31 cellular contexts compared by ENCODE assay signal in genomic region chr7:137869260-137869659, GRCh38. TPM values are rescaled to one million over a fixed set of nuclear protein-coding genes. Genes with fewer than 3 reads are reported as not detected.
"Had no signal": no experiment of that assay in that cellular context is flagged by ENCODE, and none has a peak within 500 bp of the region (broad histone marks: within the 10 kb centered on the region; RNA-seq: fewer than 3 reads in every experiment).

No MANE protein-coding gene starts in this region.

- DNase-seq: activated B cell treated with CpG ODN at 0.5 μM for 24 hours; activated CD4-positive, alpha-beta memory T cell treated with anti-CD3 and anti-CD28 coated beads for 36 hours; activated CD4-positive, alpha-beta T cell treated with anti-CD3 and anti-CD28 coated beads for 4 hours; activated CD4-positive, alpha-beta T cell treated with anti-CD3 and anti-CD28 coated beads, Interleukin-2, amount 50 U/mL, for 1 hour; activated CD4-positive, CD25-positive, alpha-beta regulatory T cell treated with anti-CD3 and anti-CD28 coated beads, Interleukin-2, amount 50 U/mL, for 72 hours; activated CD8-positive, alpha-beta memory T cell treated with anti-CD3 and anti-CD28 coated beads, Interleukin-2, amount 50 U/mL, for 4 hours; activated gamma-delta T cell treated with Interleukin-2 at 50 U/mL for 16 hours; activated naive CD4-positive, alpha-beta T cell treated with anti-CD3 and anti-CD28 coated beads for 36 hours; activated T-cell treated with anti-CD3 and anti-CD28 coated beads for 4 hours; activated T-cell treated with anti-CD3 and anti-CD28 coated beads, Interleukin-2, amount 50 U/mL, for 4 hours; adrenal gland; body of pancreas; cerebellar nuclear complex; NCI-H1105; NCI-H1417 treated with DMSO at 0.1 percent for 48 hours; NCI-H1930; NCI-H2081 treated with DMSO at 0.1 percent for 48 hours; NCI-H226; NCI-H446 treated with DMSO at 0.1 percent for 48 hours; NCI-H524; NCI-H69; NCI-H82; Right ventricle myocardium superior; SW 1271; T-helper 1 cell; T-helper 2 cell; T-helper 9 cell had no signal

- H3K4me3 ChIP-seq: adrenal gland, body of pancreas, breast epithelium had no signal

- H3K27ac ChIP-seq: adrenal gland, body of pancreas, breast epithelium, VCaP had no signal

- H3K9me3 ChIP-seq: body of pancreas, breast epithelium had no signal

- H3K27me3 ChIP-seq: adrenal gland, body of pancreas, breast epithelium had no signal

- H3K4me1 ChIP-seq: body of pancreas, breast epithelium had no signal

- FAIRE-seq: astrocyte had no signal

- ATAC-seq: activated naive CD4-positive, alpha-beta T cell treated with anti-CD3 and anti-CD28 coated beads, Interleukin-2, amount 50 U/mL, for 72 hours; activated T-cell treated with anti-CD3 and anti-CD28 coated beads, Interleukin-2, amount 50 U/mL, for 4 hours; body of pancreas had no signal

- H3K36me3 ChIP-seq: adrenal gland, breast epithelium had no signal

RNA-seq across cellular contexts. Expression of gene DGKI, which starts 22.5 kb away (rescaled TPM):
- total RNA-seq: activated B cell treated with CpG ODN at 0.5 μM for 24 hours had no signal
